ENCODE assay signal across 8 cellular contexts in the genomic region with DNA sequence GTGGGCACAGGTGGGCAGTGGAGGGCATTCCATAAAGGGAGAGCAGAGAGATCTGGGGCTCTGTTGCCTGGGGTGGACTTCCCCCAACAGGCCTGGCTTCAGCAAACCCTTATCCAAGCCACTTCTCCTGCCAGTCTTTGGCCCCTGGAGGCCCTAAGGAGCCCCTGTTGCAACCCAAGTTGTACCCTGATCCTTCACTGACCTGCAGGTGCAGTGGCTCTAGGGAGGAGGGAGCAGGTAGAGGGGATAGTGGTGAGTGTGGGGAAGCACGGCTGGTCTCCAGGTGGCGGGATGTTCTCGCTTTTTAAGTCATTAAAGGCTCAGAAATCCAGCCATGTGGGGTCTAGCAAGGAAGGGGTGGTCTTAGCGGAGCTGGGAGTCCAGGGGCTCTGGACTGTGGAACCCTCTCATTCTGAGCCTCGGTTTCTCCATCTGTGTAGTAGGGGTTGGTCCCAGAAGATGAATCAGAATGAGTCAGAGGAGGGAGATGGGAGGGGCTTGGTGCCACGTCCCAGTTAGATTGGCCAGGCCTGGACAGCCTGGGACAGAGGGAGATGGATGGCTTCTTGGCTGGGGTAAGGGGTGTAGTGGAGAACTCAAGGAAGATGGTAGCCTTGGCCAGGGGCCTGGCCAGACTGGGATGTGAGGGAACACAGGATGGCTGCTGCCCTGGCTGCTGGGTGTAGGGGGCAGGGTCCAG. TPM values are rescaled to one million over a fixed set of nuclear protein-coding genes. Genes with fewer than 3 reads are reported as not detected.
DNase-seq lines count a peak whose midpoint lies in the region; ATAC-seq, FAIRE-seq and TF ChIP-seq lines count a peak whose summit lies in the region.
"Had no signal": no experiment of that assay in that cellular context is flagged by ENCODE, and none has a peak within 500 bp of the region (broad histone marks: within the 10 kb centered on the region; RNA-seq: fewer than 3 reads in every experiment).

No MANE protein-coding gene starts in this region.

- H3K9me3 ChIP-seq in HEK293 (ENCODE audit: control insufficient read depth, insufficient read depth, low read depth, low read length) (no peaks in the 10 kb centered on the region), thyroid gland (no peaks in the 10 kb centered on the region)

- DNase-seq in bronchial epithelial cell (ENCODE audit: low read depth) (peak; percentile 56), islet precursor cell (peak; percentile 57), thyroid gland (no peak), H4 (ENCODE audit: low spot score) (no peak), SHP77 (lab: John Stamatoyannopoulos, UW) (no peak)

- TF ChIP-seq POLR2A in thyroid gland (IDR thresholded peaks at IDR 0.05) = no peak

- CTCF ChIA-PET in HEK293 (lab: Yijun Ruan, JAX) = no interaction called here

- no peak overlapping the region for H3K27ac ChIP-seq in HEK293 (ENCODE audit: extremely low read depth, low read depth, low read length)
- H3K27ac ChIP-seq in thyroid gland = peak overlapping the region in 2 of 3 donors; percentile 85 to 97

- POLR2A ChIA-PET in HEK293 (lab: Yijun Ruan, JAX) = no interaction called here

- no peaks in the 10 kb centered on the region for H3K27me3 ChIP-seq in bronchial epithelial cell (ENCODE audit: control insufficient read depth, insufficient read depth, low read length)
- H3K27me3 ChIP-seq in thyroid gland = no peaks in the 10 kb centered on the region

- H3K4me3 ChIP-seq in HEK293 (ENCODE audit: low read depth, low read length) (no peak overlapping the region), bronchial epithelial cell (ENCODE audit: low read depth, low read length) (no peak overlapping the region), thyroid gland (replicated peaks in 1 of 3) (no peak overlapping the region)

- FAIRE-seq in bronchial epithelial cell (lab: Jason Lieb, UNC) = peak; percentile 18

- TF ChIP-seq CTCF in HEK293 (tag by site-specific recombination; IDR thresholded peaks at IDR 0.05) (no peak), bronchial epithelial cell (IDR thresholded peaks at IDR 0.05; ENCODE audit: insufficient read depth, low read length, severe bottlenecking) (no peak), thyroid gland (IDR thresholded peaks at IDR 0.05) (no peak)

- WGBS in thyroid gland, 2 donors = 88 to 91% methylated on average over 6 of the region's 6 CpGs

- no peaks in the 10 kb centered on the region for H3K4me1 ChIP-seq in HEK293 (ENCODE audit: control insufficient read depth, insufficient read depth, low read length)
- H3K4me1 ChIP-seq in thyroid gland = peaks cover 28 to 36% of the 10 kb centered on the region in 2 donors

- H3K36me3 ChIP-seq in HEK293 (ENCODE audit: control insufficient read depth in 2 of 2, insufficient read depth in 1 of 2, low read length in 2 of 2) (peaks cover 0 to 35% of the 10 kb centered on the region in 2 experiments; a peak in 1 of 3 replicates), bronchial epithelial cell (ENCODE audit: control insufficient read depth, insufficient read depth, low read length) (peaks cover 10% of the 10 kb centered on the region), thyroid gland (peaks cover 0 to 5% of the 10 kb centered on the region in 2 donors)

- intact Hi-C loops in thyroid gland (cut with DNase I) = loop anchor here (2.0 kb wide), 1 partner anchor 65 kb away; the partner anchor contains the start of gene SS18L2

- no peak for ATAC-seq in GM19023 (IDR thresholded peaks at IDR 0.05; ENCODE audit: unreplicated experiment)

TF ChIP-seq in HEK293, 187 proteins besides CTCF, POLR2A, EP300 and RAD21:
- TF ChIP-seq ZNF747 (tag by site-specific recombination; IDR thresholded peaks at IDR 0.05) = no peak
- TF ChIP-seq SP2 (tag by site-specific recombination; IDR thresholded peaks at IDR 0.05) = peak; percentile 43

RNA-seq across cellular contexts. Expression of gene ZBTB47, which starts 2.6 kb away (rescaled TPM):
- total RNA-seq in bronchial epithelial cell (5.8 and 7.6 TPM in 2 replicates), thyroid gland (10 to 100 TPM; 33.3 to 44.4 (median 42.0) TPM)
- 1.9 and 3.8 TPM in 2 replicates for total RNA-seq in H4 (2014; rRNA removed; shearing (Covaris generic))

RNA-seq across cellular contexts. Expression of gene KLHL40, which starts 29.2 kb away (rescaled TPM):
- not detected in 2 replicates for total RNA-seq in bronchial epithelial cell
- total RNA-seq in thyroid gland = not detected
- total RNA-seq in H4 (2014; rRNA removed; shearing (Covaris generic)) = not detected in 2 replicates
- total RNA-seq: subcutaneous adipose tissue had no signal

RNA-seq across cellular contexts. Expression of gene HHATL, which starts 46.5 kb away (rescaled TPM):
- total RNA-seq in bronchial epithelial cell (not detected in 2 replicates), thyroid gland (10 to 100 TPM; 15.7 to 64.1 (median 32.4) TPM)
- total RNA-seq in H4 (2014; rRNA removed; shearing (Covaris generic)) = not detected in 2 replicates

RNA-seq across cellular contexts. Expression of gene NKTR, which starts 55.6 kb away (rescaled TPM):
- total RNA-seq in bronchial epithelial cell = 33.4 and 36.4 TPM in 2 replicates
- 100 to 1,000 TPM; 157 to 383 (median 197) TPM for total RNA-seq in thyroid gland
- 3.8 and 6.2 TPM in 2 replicates for total RNA-seq in H4 (2014; rRNA removed; shearing (Covaris generic))

Comparison
In these comparisons a context has a peak if more than half of its experiments do, and no peak if none do; other contexts are left out.
1. DNase-seq: peak in bronchial epithelial cell (single experiment) and islet precursor cell (single experiment); none in thyroid gland (0 of 2), H4 (single experiment) and SHP77 (0 of 2).
2. RNA of gene HHATL, which starts 46.5 kb away (total RNA-seq): 15.7 to 64.1 TPM in thyroid gland; not detected in bronchial epithelial cell and not detected in H4; every median in the first group is over 10 times any median in the second.